Comparison of ENCODE assay signal across 8 cellular contexts in genomic region chr10:69123747-69124557, GRCh38. TPM values are rescaled to one million over a fixed set of nuclear protein-coding genes. Genes with fewer than 3 reads are reported as not detected.
DNase-seq lines count a peak whose midpoint lies in the region; ATAC-seq, FAIRE-seq and TF ChIP-seq lines count a peak whose summit lies in the region.

Gene VPS26A (plus strand): TSS chr10:69124178. CDS start chr10:69124278, 100 bp downstream.

- no peaks in the 10 kb centered on the region for H3K27me3 Mint-ChIP-seq in nephron progenitor cell (ENCODE audit: low read depth, poor library complexity)
- H3K27me3 Mint-ChIP-seq in stimulated activated naive CD8-positive, alpha-beta T cell treated with anti-CD3 and anti-CD28 coated beads, Interleukin-15, amount 100 ng/mL, for 72 hours, result no peaks in the 10 kb centered on the region

- H3K4me3 ChIP-seq in HAP-1 (peak within 1 kb of the TSS; percentile 92), MG63 (peak within 1 kb of the TSS; percentile 89), fibroblast of the aortic adventitia (ENCODE audit: low read depth, low read length) (peak within 1 kb of the TSS; percentile 86)

- H3K9me3 ChIP-seq in HAP-1, result no peaks in the 10 kb centered on the region
- H3K9me3 ChIP-seq in MG63, result no peaks in the 10 kb centered on the region

- H3K4me3 Mint-ChIP-seq in nephron progenitor cell, result peak within 1 kb of the TSS; percentile 98
- peak within 1 kb of the TSS; percentile 90 to 94 for H3K4me3 Mint-ChIP-seq in stimulated activated naive CD8-positive, alpha-beta T cell treated with anti-CD3 and anti-CD28 coated beads, Interleukin-15, amount 100 ng/mL, for 72 hours

- TF ChIP-seq CTCF in fibroblast of the aortic adventitia (IDR thresholded peaks at IDR 0.05; ENCODE audit: insufficient read depth, low read length) (peak; percentile 37), nephron progenitor cell (IDR thresholded peaks at IDR 0.05) (no peak)

- peak; percentile 99 for FAIRE-seq in G401.6 (lab: Jason Lieb, UNC)

- H3K4me1 ChIP-seq in HAP-1, result peaks cover 8% of the 10 kb centered on the region

- DNase-seq in HAP-1 (ENCODE audit: low spot score in 2 of 2), result peak; percentile 95 to 100
- DNase-seq in MG63, result peak; percentile 98
- peak; percentile 54 for DNase-seq in SHP77 treated with DMSO at 0.1 percent for 48 hours (lab: John Stamatoyannopoulos, UW)
- DNase-seq in activated effector memory CD4-positive, alpha-beta T cell treated with anti-CD3 and anti-CD28 coated beads, Interleukin-2, amount 50 U/mL, for 16 hours, result peak; percentile 99
- DNase-seq in fibroblast of the aortic adventitia (ENCODE audit: low read depth), result peak; percentile 96
- peak; percentile 99 for DNase-seq in nephron progenitor cell
- peak; percentile 98 to 99 for DNase-seq in stimulated activated naive CD8-positive, alpha-beta T cell treated with anti-CD3 and anti-CD28 coated beads, Interleukin-15, amount 100 ng/mL, for 72 hours

- H3K9me3 Mint-ChIP-seq in nephron progenitor cell, result no peaks in the 10 kb centered on the region
- no peaks in the 10 kb centered on the region for H3K9me3 Mint-ChIP-seq in stimulated activated naive CD8-positive, alpha-beta T cell treated with anti-CD3 and anti-CD28 coated beads, Interleukin-15, amount 100 ng/mL, for 72 hours

- in situ Hi-C loops in HAP-1 (cut with MboI; ENCODE audit: low sequenced_read_pairs), result no loop called here

- H3K36me3 ChIP-seq in HAP-1 (replicated peaks), result peaks cover 3% of the 10 kb centered on the region; the same call in 1 of the 2 replicates
- H3K36me3 ChIP-seq in MG63, result no peaks in the 10 kb centered on the region

- peaks cover 24% of the 10 kb centered on the region for H3K4me1 Mint-ChIP-seq in nephron progenitor cell
- peaks cover 42% of the 10 kb centered on the region for H3K4me1 Mint-ChIP-seq in stimulated activated naive CD8-positive, alpha-beta T cell treated with anti-CD3 and anti-CD28 coated beads, Interleukin-15, amount 100 ng/mL, for 72 hours

- H3K27me3 ChIP-seq in HAP-1 (ENCODE audit: low read depth) (no peaks in the 10 kb centered on the region), MG63 (no peaks in the 10 kb centered on the region)

- ATAC-seq in stimulated activated naive CD8-positive, alpha-beta T cell treated with anti-CD3 and anti-CD28 coated beads, Interleukin-15, amount 100 ng/mL, for 72 hours, result peak; percentile 93

- peaks cover under 1% of the 10 kb centered on the region for H3K36me3 Mint-ChIP-seq in nephron progenitor cell (ENCODE audit: low read depth)

- H3K27ac Mint-ChIP-seq in nephron progenitor cell, result peak within 1 kb of the TSS; percentile 100
- peak within 1 kb of the TSS; percentile 94 to 97 for H3K27ac Mint-ChIP-seq in stimulated activated naive CD8-positive, alpha-beta T cell treated with anti-CD3 and anti-CD28 coated beads, Interleukin-15, amount 100 ng/mL, for 72 hours

RNA-seq across cellular contexts. Expression of gene VPS26A, which starts in this region (rescaled TPM):
- total RNA-seq in MG63 (2014; rRNA removed; shearing (Covaris generic); ENCODE audit: low replicate concordance), result 19.0 and 22.3 TPM in 2 replicates
- total RNA-seq in fibroblast of the aortic adventitia (ENCODE audit: low replicate concordance), result 49.2 and 54.9 TPM in 2 replicates

Comparison
In these comparisons a context has a peak if more than half of its experiments do, and no peak if none do; other contexts are left out.
1. Peak in every context shown above with its lines: DNase-seq, ATAC-seq and H3K4me3 ChIP-seq.